8 cellular contexts compared by ENCODE assay signal in the genomic region with DNA sequence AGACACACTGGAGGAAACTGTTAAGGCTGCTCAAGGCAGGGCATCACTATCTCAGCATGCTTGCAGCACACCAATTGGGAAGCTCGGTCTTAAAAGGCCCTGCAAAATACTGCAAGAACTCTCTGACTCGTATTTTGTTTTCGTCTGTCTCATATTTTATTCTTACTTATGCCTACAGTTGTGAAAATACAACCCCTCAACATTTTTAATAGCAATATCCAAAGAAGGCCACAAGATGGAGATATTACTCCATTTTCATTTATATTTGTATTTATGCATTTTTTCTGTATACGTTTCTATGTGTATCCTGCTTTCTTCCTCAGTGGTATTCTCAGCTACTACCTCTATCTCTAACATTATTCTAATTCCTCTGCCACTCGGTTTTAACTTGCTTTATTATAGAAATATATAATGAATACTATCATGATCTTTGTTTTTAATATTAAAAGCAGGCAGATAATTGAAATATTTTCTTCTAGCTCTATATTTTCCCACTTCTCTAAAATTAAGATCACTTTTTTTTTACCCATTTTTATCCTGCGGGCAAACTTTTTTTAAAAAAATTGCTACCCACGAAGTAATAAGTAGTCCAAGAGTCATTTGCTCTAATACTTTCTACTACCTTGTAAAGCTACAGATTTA. TPM values are rescaled to one million over a fixed set of nuclear protein-coding genes. Genes with fewer than 3 reads are reported as not detected.
DNase-seq lines count a peak whose midpoint lies in the region; TF ChIP-seq lines count a peak whose summit lies in the region.

No MANE protein-coding gene starts in this region.

- H3K27me3 Mint-ChIP-seq in activated CD4-positive, alpha-beta memory T cell treated with anti-CD3 and anti-CD28 coated beads for 36 hours: no peaks in the 10 kb centered on the region

- no peak overlapping the region for H3K4me3 ChIP-seq in OCI-LY7 (ENCODE audit: low read depth, low read length, poor library complexity, severe bottlenecking)
- no peak overlapping the region for H3K4me3 ChIP-seq in fibroblast of the aortic adventitia (ENCODE audit: low read depth, low read length)

- BruUV-seq in OCI-LY7 (replicated peaks; lab: Mats Ljungman, UMichigan): no TSS peak

- no peaks in the 10 kb centered on the region for H3K36me3 ChIP-seq in OCI-LY7 (ENCODE audit: insufficient read depth, low read length)

- DNase-seq in NOMO-1 (lab: John Stamatoyannopoulos, UW; ENCODE audit: unreplicated experiment in 2 of 2) (peak; percentile 57 to 73), NOMO-1 treated with dmso at 0.1 percent for 144 hours (lab: John Stamatoyannopoulos, UW; ENCODE audit: unreplicated experiment) (no peak), OCI-LY7 (ENCODE audit: low spot score) (peak; percentile 33), fibroblast of the aortic adventitia (ENCODE audit: low read depth) (peak; percentile 64), superior temporal gyrus (ENCODE audit: extremely low spot score) (peak; percentile 68), T1000 (lab: John Stamatoyannopoulos, UW) (no peak)
- no peak for DNase-seq in stimulated activated CD4-positive, alpha-beta T cell treated with anti-CD3 and anti-CD28 coated beads, Interleukin-4, amount 100 ng/mL, for 1 hour
- no peak for DNase-seq in activated CD4-positive, alpha-beta memory T cell treated with anti-CD3 and anti-CD28 coated beads for 36 hours

- no peaks in the 10 kb centered on the region for H3K9me2 ChIP-seq in OCI-LY7 (ENCODE audit: insufficient read depth, low read length)

- H3K9me3 ChIP-seq in OCI-LY7 (ENCODE audit: low read length): no peaks in the 10 kb centered on the region

- no peak overlapping the region for H3K4me2 ChIP-seq in OCI-LY7 (ENCODE audit: low read length)

- no peak overlapping the region for H2AFZ ChIP-seq in OCI-LY7 (ENCODE audit: low read length)

- no peak overlapping the region for H3K27ac Mint-ChIP-seq in activated CD4-positive, alpha-beta memory T cell treated with anti-CD3 and anti-CD28 coated beads for 36 hours

- CTCF ChIA-PET in OCI-LY7 (lab: Charles Lee; ENCODE audit: unreplicated experiment): no interaction called here
- CTCF ChIA-PET in activated CD4-positive, alpha-beta memory T cell treated with anti-CD3 and anti-CD28 coated beads for 36 hours (lab: Charles Lee): interaction anchor here (0.6 to 4.4 kb wide), 30 partner anchors 9 to 1107 kb away, joined by 3 to 41 read pairs (median 4); a partner anchor contains a TSS

- intact Hi-C loops in OCI-LY7 (cut with micrococcal nuclease; ENCODE audit: unreplicated experiment): loop anchor here (2.0 to 5.0 kb wide), 2 partner anchors 429 to 995 kb away; no protein-coding TSS in a partner anchor
- intact Hi-C loops in activated CD4-positive, alpha-beta memory T cell treated with anti-CD3 and anti-CD28 coated beads for 36 hours (cut with micrococcal nuclease): loop anchor here (2.0 to 10.0 kb wide), 3 partner anchors 429 to 581 kb away; no protein-coding TSS in a partner anchor

- POLR2A ChIA-PET in OCI-LY7 (lab: Charles Lee): interaction anchor here (0.6 to 1.8 kb wide), 5 partner anchors 10 to 662 kb away, joined by 3 to 9 read pairs (median 3); a partner anchor contains a TSS
- POLR2A ChIA-PET in activated CD4-positive, alpha-beta memory T cell treated with anti-CD3 and anti-CD28 coated beads for 36 hours (lab: Charles Lee): no interaction called here

- H3K4me1 Mint-ChIP-seq in activated CD4-positive, alpha-beta memory T cell treated with anti-CD3 and anti-CD28 coated beads for 36 hours (ENCODE audit: low read depth): peaks cover 25% of the 10 kb centered on the region

- no peak overlapping the region for H3K27ac ChIP-seq in OCI-LY7 (ENCODE audit: low read depth, low read length, poor library complexity, severe bottlenecking)

- H3K4me3 Mint-ChIP-seq in activated CD4-positive, alpha-beta memory T cell treated with anti-CD3 and anti-CD28 coated beads for 36 hours: no peak overlapping the region

- H3K9me3 Mint-ChIP-seq in activated CD4-positive, alpha-beta memory T cell treated with anti-CD3 and anti-CD28 coated beads for 36 hours: no peaks in the 10 kb centered on the region

- H4K20me1 ChIP-seq in OCI-LY7 (ENCODE audit: insufficient read depth, low read length): peaks cover 9% of the 10 kb centered on the region; the same call in 1 of the 2 replicates

- no peaks in the 10 kb centered on the region for H3K36me3 Mint-ChIP-seq in activated CD4-positive, alpha-beta memory T cell treated with anti-CD3 and anti-CD28 coated beads for 36 hours

- H3K4me1 ChIP-seq in OCI-LY7 (ENCODE audit: insufficient read depth, low read length, poor library complexity, severe bottlenecking): no peaks in the 10 kb centered on the region

- TF ChIP-seq CTCF in OCI-LY7 (conservative IDR thresholded peaks at IDR 0.05; ENCODE audit: low read length): peak; percentile 83
- peak; percentile 43 for TF ChIP-seq CTCF in fibroblast of the aortic adventitia (IDR thresholded peaks at IDR 0.05; ENCODE audit: insufficient read depth, low read length)

- no peaks in the 10 kb centered on the region for H3K79me2 ChIP-seq in OCI-LY7 (ENCODE audit: insufficient read depth, low read depth, low read length)

RNA-seq across cellular contexts. Expression of a gene that starts 10.0 kb away (rescaled TPM):
- 12.1 and 16.9 TPM in 2 replicates for total RNA-seq in OCI-LY7 (2014; rRNA removed; shearing (Covaris generic))
- 7.1 and 7.7 TPM in 2 replicates for total RNA-seq in OCI-LY7 (2022)
- total RNA-seq in fibroblast of the aortic adventitia (ENCODE audit: low replicate concordance): 25.8 and 96.7 TPM in 2 replicates
- 10 to 100 TPM; 24.0 to 24.8 TPM for total RNA-seq in activated CD4-positive, alpha-beta memory T cell treated with anti-CD3 and anti-CD28 coated beads for 36 hours

Comparison
In these comparisons a context has a peak if more than half of its experiments do, and no peak if none do; other contexts are left out.
1. DNase-seq: peak in NOMO-1 (2 of 2), OCI-LY7 (single experiment), fibroblast of the aortic adventitia (single experiment) and superior temporal gyrus (single experiment); none in NOMO-1 treated with dmso at 0.1 percent for 144 hours (single experiment), stimulated activated CD4-positive, alpha-beta T cell treated with anti-CD3 and anti-CD28 coated beads, Interleukin-4, amount 100 ng/mL, for 1 hour (single experiment), T1000 (single experiment) and activated CD4-positive, alpha-beta memory T cell treated with anti-CD3 and anti-CD28 coated beads for 36 hours (single experiment).